In genomic region chr5:60993875-60994571, GRCh38 we compare ENCODE assay signal across 20 cellular contexts.
"Had no signal": no experiment of that assay in that cellular context is flagged by ENCODE, and none has a peak within 500 bp of the region (broad histone marks: within the 10 kb centered on the region; RNA-seq: fewer than 3 reads in every experiment).

No MANE protein-coding gene starts in this region.

- H3K27ac ChIP-seq: esophagus muscularis mucosa, gastrocnemius medialis, pancreas, right lobe of liver, skin epidermis, testis, vagina, WERI-Rb-1 had no signal

- ATAC-seq: activated CD8-positive, alpha-beta T cell treated with anti-CD3 and anti-CD28 coated beads, Interleukin-2, amount 10 ng/mL, durations not matched to agents 7 days and 5 days; activated naive CD8-positive, alpha-beta T cell treated with anti-CD3 and anti-CD28 coated beads, Interleukin-2, amount 50 U/mL, for 24 hours; gastrocnemius medialis; natural killer cell; pancreas; T-cell had no signal

- H3K4me3 ChIP-seq: esophagus muscularis mucosa, gastrocnemius medialis, pancreas, right lobe of liver, skin epidermis, testis, vagina had no signal

- H3K27me3 ChIP-seq: esophagus muscularis mucosa, gastrocnemius medialis, pancreas, right lobe of liver, testis, vagina had no signal

- H3K9me3 ChIP-seq: gastrocnemius medialis, pancreas, right lobe of liver, testis, vagina had no signal

- H3K36me3 ChIP-seq: gastrocnemius medialis, pancreas, right lobe of liver, vagina, WERI-Rb-1 had no signal

- DNase-seq: activated CD4-positive, alpha-beta T cell treated with anti-CD3 and anti-CD28 coated beads, Interleukin-2, amount 50 U/mL, for 1 hour; activated CD4-positive, CD25-positive, alpha-beta regulatory T cell treated with anti-CD3 and anti-CD28 coated beads, Interleukin-2, amount 50 U/mL, for 72 hours; activated CD8-positive, alpha-beta T cell treated with anti-CD3 and anti-CD28 coated beads, Interleukin-2, amount 10 ng/mL, durations not matched to agents 7 days and 5 days; activated gamma-delta T cell; activated naive CD4-positive, alpha-beta T cell treated with anti-CD3 and anti-CD28 coated beads, Interleukin-2, amount 50 U/mL, for 16 hours; activated naive CD8-positive, alpha-beta T cell treated with anti-CD3 and anti-CD28 coated beads, Interleukin-2, amount 50 U/mL, for 24 hours; central memory CD4-positive, alpha-beta T cell; gastrocnemius medialis; natural killer cell; right lobe of liver; stimulated activated CD4-positive, alpha-beta T cell treated with anti-CD3 and anti-CD28 coated beads, Interleukin-15, amount 100 ng/mL, for 24 hours; stimulated activated CD8-positive, alpha-beta memory T cell treated with anti-CD3 and anti-CD28 coated beads, Interleukin-4, amount 100 ng/mL, for 48 hours; stimulated activated naive CD4-positive, alpha-beta T cell; T-cell; testis; WERI-Rb-1 had no signal

- H3K4me1 ChIP-seq: right lobe of liver, testis had no signal
